8 cellular contexts compared by ENCODE assay signal in genomic region chr1:15974855-15975254, GRCh38. TPM values are rescaled to one million over a fixed set of nuclear protein-coding genes. Genes with fewer than 3 reads are reported as not detected.
A peak's percentile ranks its signal among the peaks of the same experiment; 100 is the strongest.
DNase-seq lines count a peak whose midpoint lies in the region; ATAC-seq and TF ChIP-seq lines count a peak whose summit lies in the region.

No MANE protein-coding gene starts in this region.

- H3K4me1 Mint-ChIP-seq in activated CD8-positive, alpha-beta T cell treated with anti-CD3 and anti-CD28 coated beads for 36 hours (ENCODE audit: low read depth) = peaks cover 45% of the 10 kb centered on the region

- intact Hi-C loops in activated CD8-positive, alpha-beta T cell treated with anti-CD3 and anti-CD28 coated beads for 36 hours (cut with micrococcal nuclease) = no loop called here
- intact Hi-C loops in thyroid gland (cut with DNase I) = no loop called here

- H3K27me3 ChIP-seq in DND-41 (ENCODE audit: insufficient read depth, low read length, poor library complexity) = no peaks in the 10 kb centered on the region
- H3K27me3 ChIP-seq in iPS-20b (ENCODE audit: insufficient read depth, low read length) = no peaks in the 10 kb centered on the region
- no peaks in the 10 kb centered on the region for H3K27me3 ChIP-seq in thyroid gland

- H3K4me1 ChIP-seq in DND-41 (ENCODE audit: insufficient read depth, low read length) (peaks cover 25% of the 10 kb centered on the region), iPS-20b (ENCODE audit: insufficient read depth, low read length) (peaks cover 3% of the 10 kb centered on the region; the same call in 1 of the 2 replicates), thyroid gland (peaks cover 10 to 13% of the 10 kb centered on the region in 2 donors)

- 52 to 54% methylated on average over 9 of the region's 9 CpGs for WGBS in thyroid gland, 2 donors

- H3K27ac Mint-ChIP-seq in activated CD8-positive, alpha-beta T cell treated with anti-CD3 and anti-CD28 coated beads for 36 hours = peak overlapping the region; percentile 89

- H3K27ac ChIP-seq in DND-41 (ENCODE audit: low read length) (peak overlapping the region; percentile 33), iPS-20b (ENCODE audit: low read length) (no peak overlapping the region), substantia nigra (ENCODE audit: low read depth, low read length, poor library complexity, severe bottlenecking) (peak overlapping the region; percentile 91), thyroid gland (peak overlapping the region in 1 of 3 donors; percentile 52)

- H3K36me3 Mint-ChIP-seq in activated CD8-positive, alpha-beta T cell treated with anti-CD3 and anti-CD28 coated beads for 36 hours (ENCODE audit: low read depth) = peaks cover 35% of the 10 kb centered on the region

- H4K20me1 ChIP-seq in DND-41 (ENCODE audit: insufficient read depth, low read length) = peaks cover 16% of the 10 kb centered on the region; the same call in 1 of the 2 replicates

- H3K9ac ChIP-seq in DND-41 (ENCODE audit: low read depth, low read length) (peak overlapping the region; percentile 68), iPS-20b (ENCODE audit: low read depth, low read length) (peak overlapping the region; percentile 72; the same call in 1 of the 2 replicates)

- TF ChIP-seq POLR2A in thyroid gland (IDR thresholded peaks at IDR 0.05) = no peak

- H3K27me3 Mint-ChIP-seq in activated CD8-positive, alpha-beta T cell treated with anti-CD3 and anti-CD28 coated beads for 36 hours = no peaks in the 10 kb centered on the region

- peak overlapping the region; percentile 97 for H2AFZ ChIP-seq in DND-41 (ENCODE audit: low read depth, low read length)

- H3K9me3 Mint-ChIP-seq in activated CD8-positive, alpha-beta T cell treated with anti-CD3 and anti-CD28 coated beads for 36 hours = no peaks in the 10 kb centered on the region

- CTCF ChIA-PET in activated CD8-positive, alpha-beta T cell treated with anti-CD3 and anti-CD28 coated beads for 36 hours (lab: Charles Lee) = interaction anchor here (0.8 to 2.8 kb wide), 9 partner anchors 8 to 159 kb away, joined by 3 to 14 read pairs (median 4); no protein-coding TSS in a partner anchor

- peak overlapping the region; percentile 71 for H3K4me2 ChIP-seq in DND-41 (ENCODE audit: insufficient read depth, low read length)

- peaks cover 52% of the 10 kb centered on the region for H3K79me2 ChIP-seq in DND-41 (ENCODE audit: insufficient read depth, low read length)

- TF ChIP-seq CTCF in DND-41 (IDR thresholded peaks at IDR 0.05; ENCODE audit: borderline replicate concordance, extremely low read depth, low read length, poor library complexity, severe bottlenecking) (no peak), HFF-Myc (IDR thresholded peaks at IDR 0.05; ENCODE audit: low read depth, low read length, missing control alignments) (no peak), thyroid gland (IDR thresholded peaks at IDR 0.05) (no peak)
- TF ChIP-seq CTCF in activated CD8-positive, alpha-beta T cell treated with anti-CD3 and anti-CD28 coated beads for 36 hours (IDR thresholded peaks at IDR 0.05) = no peak

- H3K36me3 ChIP-seq in DND-41 (ENCODE audit: insufficient read depth, low read length) (peaks cover 26% of the 10 kb centered on the region), iPS-20b (ENCODE audit: insufficient read depth, low read depth, low read length) (peaks cover 16% of the 10 kb centered on the region), thyroid gland (peaks cover 10 to 11% of the 10 kb centered on the region in 2 donors)

- no peak for ATAC-seq in DND-41 (ENCODE audit: insufficient read depth, low read depth)
- peak; percentile 43 for ATAC-seq in activated CD8-positive, alpha-beta T cell treated with anti-CD3 and anti-CD28 coated beads for 36 hours

- H3K4me3 ChIP-seq in DND-41 (ENCODE audit: low read depth in 1 of 2, low read length in 2 of 2) (peak overlapping the region; percentile 83 to 94), HFF-Myc (replicated peaks; ENCODE audit: low read depth, low read length) (peak overlapping the region; percentile 72), iPS-20b (ENCODE audit: low read length) (peak overlapping the region; percentile 89), thyroid gland (replicated peaks in 1 of 3) (peak overlapping the region in 1 of 3 donors; percentile 87)

- POLR2A ChIA-PET in activated CD8-positive, alpha-beta T cell treated with anti-CD3 and anti-CD28 coated beads for 36 hours (lab: Charles Lee) = interaction anchor here (0.7 to 5.0 kb wide), 12 partner anchors 9 to 141 kb away, joined by 3 to 69 read pairs (median 7); partner anchors contain the start of gene SPEN

- peaks cover 5% of the 10 kb centered on the region for H3K9me3 ChIP-seq in DND-41 (ENCODE audit: insufficient read depth, low read length, severe bottlenecking)
- peaks cover 3% of the 10 kb centered on the region; the same call in 1 of the 2 replicates for H3K9me3 ChIP-seq in iPS-20b (ENCODE audit: insufficient read depth, low read depth, low read length)
- no peaks in the 10 kb centered on the region for H3K9me3 ChIP-seq in thyroid gland

- no peak for DNase-seq in DND-41
- no peak for DNase-seq in HFF-Myc (ENCODE audit: extremely low read depth, low read depth)
- peak; percentile 65 for DNase-seq in activated CD8-positive, alpha-beta T cell treated with anti-CD3 and anti-CD28 coated beads for 36 hours
- no peak for DNase-seq in substantia nigra (lab: John Stamatoyannopoulos, UW)
- DNase-seq in GM19238 (ENCODE audit: insufficient read length, low spot score) = no peak
- no peak for DNase-seq in DMS153 (lab: John Stamatoyannopoulos, UW)
- no peak for DNase-seq in thyroid gland

- peak overlapping the region; percentile 85 for H3K4me3 Mint-ChIP-seq in activated CD8-positive, alpha-beta T cell treated with anti-CD3 and anti-CD28 coated beads for 36 hours

RNA-seq across cellular contexts. Expression of gene ZBTB17, which starts 1.0 kb away (rescaled TPM):
- 10 to 100 TPM; 44.1 to 45.7 TPM for total RNA-seq in activated CD8-positive, alpha-beta T cell treated with anti-CD3 and anti-CD28 coated beads for 36 hours
- 10 to 100 TPM; 31.4 to 52.1 (median 36.1) TPM for total RNA-seq in thyroid gland

RNA-seq across cellular contexts. Expression of gene SRARP, which starts 29.2 kb away (rescaled TPM):
- not detected for total RNA-seq in activated CD8-positive, alpha-beta T cell treated with anti-CD3 and anti-CD28 coated beads for 36 hours
- under 1 TPM in 2 of 4 donors, not detected in 2; 0.11 to 0.63 TPM for total RNA-seq in thyroid gland

RNA-seq across cellular contexts. Expression of gene HSPB7, which starts 43.0 kb away (rescaled TPM):
- not detected for total RNA-seq in activated CD8-positive, alpha-beta T cell treated with anti-CD3 and anti-CD28 coated beads for 36 hours
- 1 to 10 TPM in 3 of 4 donors, under 1 TPM in 1; 0.81 to 9.0 (median 2.9) TPM for total RNA-seq in thyroid gland

RNA-seq across cellular contexts. Expression of gene CLCNKA, which starts 47.0 kb away (rescaled TPM):
- total RNA-seq in activated CD8-positive, alpha-beta T cell treated with anti-CD3 and anti-CD28 coated beads for 36 hours = not detected
- 10 to 100 TPM in 2 of 4 donors, 1 to 10 TPM in 2; 3.9 to 27.1 (median 16.1) TPM for total RNA-seq in thyroid gland
